Comparison of ENCODE assay signal across 7 cellular contexts in genomic region chr7:116211006-116211912, GRCh38. TPM values are rescaled to one million over a fixed set of nuclear protein-coding genes. Genes with fewer than 3 reads are reported as not detected.
DNase-seq lines count a peak whose midpoint lies in the region; ATAC-seq and TF ChIP-seq lines count a peak whose summit lies in the region.

No MANE protein-coding gene starts in this region.

- no peaks in the 10 kb centered on the region; the same call in 1 of the 2 replicates for H3K27me3 Mint-ChIP-seq in WTC11 (ENCODE audit: low read depth)

- H3K27ac Mint-ChIP-seq in WTC11, result peak overlapping the region; percentile 89

- peak; percentile 40 for DNase-seq in NCI-H2029 (lab: John Stamatoyannopoulos, UW)
- DNase-seq in WTC11 (ENCODE audit: low spot score), result peak; percentile 68
- peak; percentile 85 to 97 for DNase-seq in cardiac fibroblast (ENCODE audit: low read depth in 2 of 2)
- DNase-seq in left kidney (ENCODE audit: low read depth, low spot score), result peak; percentile 91
- peak; percentile 60 to 78 for DNase-seq in stimulated activated CD4-positive, alpha-beta T cell treated with anti-CD3 and anti-CD28 coated beads, Interleukin-4, amount 100 ng/mL, for 4 hours

- H3K4me3 ChIP-seq in cardiac fibroblast (replicated peaks in 1 of 2; ENCODE audit: low read depth in 2 of 2, low read length in 2 of 2), result peak overlapping the region; percentile 72 to 75

- CTCF ChIA-PET in WTC11 (lab: Charles Lee), result interaction anchor here (1.1 to 2.3 kb wide), 4 partner anchors 28 to 378 kb away, joined by 4 to 12 read pairs (median 6); no protein-coding TSS in a partner anchor

- ATAC-seq in GM18508 (IDR thresholded peaks at IDR 0.05; ENCODE audit: insufficient read depth, unreplicated experiment) (peak; percentile 73), HG02763 (IDR thresholded peaks at IDR 0.05; ENCODE audit: unreplicated experiment) (peak; percentile 69), WTC11 (peak; percentile 72)

- POLR2A ChIA-PET in WTC11 (lab: Charles Lee), result interaction anchor here (0.6 kb wide), 1 partner anchor 507 kb away, joined by 3 read pairs; no protein-coding TSS in a partner anchor

- peak overlapping the region; percentile 88 for H3K4me3 Mint-ChIP-seq in WTC11

- H3K4me1 Mint-ChIP-seq in WTC11, result peaks cover 42% of the 10 kb centered on the region

- H3K36me3 Mint-ChIP-seq in WTC11, result no peaks in the 10 kb centered on the region

- no peak for TF ChIP-seq CTCF in WTC11 (IDR thresholded peaks at IDR 0.05)
- no peak for TF ChIP-seq CTCF in cardiac fibroblast (IDR thresholded peaks at IDR 0.05; ENCODE audit: low read depth, low read length)

- no peaks in the 10 kb centered on the region for H3K9me3 Mint-ChIP-seq in WTC11

TF ChIP-seq in WTC11, 78 proteins besides CTCF, POLR2A, EP300 and RAD21:
- TF ChIP-seq NFE2L1 (CRISPR knock-in tag; IDR thresholded peaks at IDR 0.05) (0 out of 2 replicates have a peak, but pooled peaks have one; percentile 24), SP1 (CRISPR knock-in tag; conservative IDR thresholded peaks at IDR 0.05) (0 out of 2 replicates have a peak, but pooled peaks have one; percentile 22), ZNF425 (CRISPR knock-in tag; conservative IDR thresholded peaks at IDR 0.05) (no peak), GABPB1 (CRISPR knock-in tag; IDR thresholded peaks at IDR 0.05) (peak; percentile 95)

RNA-seq across cellular contexts. Expression of gene TES, which starts 0.9 kb away (rescaled TPM):
- total RNA-seq in WTC11 (2021), result 48.5 to 49.9 TPM (median 49.5 TPM) in 3 replicates

Comparison
In these comparisons a context has a peak if more than half of its experiments do, and no peak if none do; other contexts are left out.
1. Peak in every context shown above with its lines: DNase-seq, ATAC-seq and H3K4me3 ChIP-seq.
2. DNase-seq: peak in every context shown above with its lines; median percentile 91 in cardiac fibroblast; 91 in left kidney; 69 in stimulated activated CD4-positive, alpha-beta T cell treated with anti-CD3 and anti-CD28 coated beads, Interleukin-4, amount 100 ng/mL, for 4 hours; 68 in WTC11; 40 in NCI-H2029.